ENCODE assay signal across 2 cellular contexts in genomic region chr12:117360551-117361311, GRCh38.
TF ChIP-seq lines count a peak whose summit lies in the region.

No MANE protein-coding gene starts in this region.

TF ChIP-seq in SK-N-SH, 30 proteins besides CTCF, POLR2A, EP300 and RAD21 (continued from another document):
- no peak for TF ChIP-seq IRF3 (IDR thresholded peaks at IDR 0.05; ENCODE audit: low read depth, low read length)
- TF ChIP-seq REST (IDR thresholded peaks at IDR 0.05; ENCODE audit: low read depth, low read length), result no peak
- TF ChIP-seq ZBTB33 (IDR thresholded peaks at IDR 0.05; ENCODE audit: borderline replicate concordance, low read depth), result no peak
- TF ChIP-seq TEAD4 (IDR thresholded peaks at IDR 0.05; ENCODE audit: borderline replicate concordance, insufficient read depth), result no peak
- TF ChIP-seq SMC3 (IDR thresholded peaks at IDR 0.05; ENCODE audit: low read depth, low read length), result no peak
- TF ChIP-seq RXRA (IDR thresholded peaks at IDR 0.05; ENCODE audit: borderline replicate concordance, low read depth), result no peak
- TF ChIP-seq USF1 (IDR thresholded peaks at IDR 0.05; ENCODE audit: borderline replicate concordance, low read depth), result no peak
- no peak for TF ChIP-seq MEF2A (IDR thresholded peaks at IDR 0.05; ENCODE audit: borderline replicate concordance, low read depth)
- TF ChIP-seq FOXJ3 (CRISPR knock-in tag; IDR thresholded peaks at IDR 0.05), result no peak
- TF ChIP-seq ELF1 (IDR thresholded peaks at IDR 0.05), result no peak
- no peak for TF ChIP-seq FOSL2 (IDR thresholded peaks at IDR 0.05; ENCODE audit: borderline replicate concordance, low read depth)
- TF ChIP-seq GATA2 (CRISPR knock-in tag; IDR thresholded peaks at IDR 0.05), result no peak
- no peak for TF ChIP-seq EZH2phosphoT487 (IDR thresholded peaks at IDR 0.05; ENCODE audit: borderline replicate concordance, low read depth)
- TF ChIP-seq MAX (IDR thresholded peaks at IDR 0.05; ENCODE audit: low read depth), result no peak
- no peak for TF ChIP-seq NRF1 (IDR thresholded peaks at IDR 0.05; ENCODE audit: low read depth, low read length)

TF ChIP-seq in SK-N-SH treated with all-trans-retinoic acid at 6 μM for 48 hours, 23 proteins besides CTCF, POLR2A, EP300 and RAD21 (continued from another document):
- TF ChIP-seq ZNF565 (CRISPR knock-in tag; conservative IDR thresholded peaks at IDR 0.05; ENCODE audit: low read depth), result no peak
- no peak for TF ChIP-seq ZC3H10 (CRISPR knock-in tag; IDR thresholded peaks at IDR 0.05)
- TF ChIP-seq ESRRG (CRISPR knock-in tag; IDR thresholded peaks at IDR 0.05), result no peak
- no peak for TF ChIP-seq PPARA (CRISPR knock-in tag; IDR thresholded peaks at IDR 0.05; ENCODE audit: borderline replicate concordance)
- no peak for TF ChIP-seq CSDC2 (CRISPR knock-in tag; IDR thresholded peaks at IDR 0.05)
- TF ChIP-seq TCF4 (CRISPR knock-in tag; IDR thresholded peaks at IDR 0.05; ENCODE audit: borderline replicate concordance), result no peak
- no peak for TF ChIP-seq BACH2 (CRISPR knock-in tag; IDR thresholded peaks at IDR 0.05; ENCODE audit: borderline replicate concordance)
- TF ChIP-seq ISL1 (CRISPR knock-in tag; IDR thresholded peaks at IDR 0.05), result no peak
- TF ChIP-seq TOX (CRISPR knock-in tag; IDR thresholded peaks at IDR 0.05; ENCODE audit: borderline replicate concordance), result no peak
- TF ChIP-seq PATZ1 (CRISPR knock-in tag; IDR thresholded peaks at IDR 0.05; ENCODE audit: borderline replicate concordance), result no peak
- TF ChIP-seq GLIS3 (CRISPR knock-in tag; IDR thresholded peaks at IDR 0.05), result no peak
- no peak for TF ChIP-seq ARNTL (CRISPR knock-in tag; IDR thresholded peaks at IDR 0.05; ENCODE audit: borderline replicate concordance, low read depth)
- TF ChIP-seq RARB (CRISPR knock-in tag; IDR thresholded peaks at IDR 0.05), result no peak
